In the genomic region with DNA sequence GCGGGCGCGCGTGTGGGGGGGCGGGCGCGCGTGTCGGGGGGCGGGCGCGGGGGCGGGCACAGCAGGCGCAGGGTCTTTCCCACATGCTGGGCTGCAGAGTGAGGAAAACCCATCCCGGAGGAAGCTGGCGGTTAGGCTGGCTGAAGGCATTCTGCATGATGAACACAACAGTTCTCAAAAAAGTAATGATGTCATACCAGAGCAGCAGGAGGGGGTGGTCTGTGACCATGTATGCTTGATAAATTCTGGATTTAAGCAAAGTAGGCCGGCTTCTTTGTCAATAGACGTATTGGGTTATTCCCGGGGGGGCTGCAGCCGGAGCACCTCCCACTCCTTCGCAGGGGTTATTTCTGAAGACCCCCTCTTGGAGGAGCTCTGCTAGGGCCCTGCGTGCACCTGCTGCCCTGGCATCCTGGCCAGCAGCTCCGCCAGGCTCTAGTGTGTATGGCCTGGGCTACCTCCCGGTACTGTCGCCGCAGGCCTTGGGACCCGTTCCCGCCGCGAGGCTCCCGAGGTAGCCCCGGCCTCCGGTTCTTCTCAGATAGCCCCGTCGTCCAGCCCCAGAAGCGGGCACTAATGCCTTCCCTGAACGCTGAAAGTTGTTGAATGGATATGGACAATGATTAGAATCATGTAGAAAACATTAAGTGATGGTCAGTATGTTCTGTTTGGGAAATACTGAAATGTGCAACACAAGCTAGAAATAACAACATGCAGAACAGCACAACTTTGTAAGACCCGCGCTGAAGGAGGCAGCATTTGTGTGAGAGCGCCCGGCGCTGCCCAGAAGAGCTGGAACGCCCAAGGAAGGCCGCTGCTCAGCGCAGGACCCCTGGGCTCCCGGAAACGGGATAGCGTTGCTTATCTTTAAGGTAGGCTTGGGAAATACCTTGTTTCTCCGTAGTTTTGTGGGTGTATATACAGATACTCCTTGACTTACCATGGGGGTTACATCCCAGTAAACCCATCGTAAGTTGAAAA, we compare ENCODE assay signal across 8 cellular contexts.
DNase-seq lines count a peak whose midpoint lies in the region; ATAC-seq and TF ChIP-seq lines count a peak whose summit lies in the region.

No MANE protein-coding gene starts in this region.

- H3K27me3 ChIP-seq in parathyroid adenoma (ENCODE audit: control insufficient read depth, insufficient read depth, low read length) = no peaks in the 10 kb centered on the region

- H2AFZ ChIP-seq in parathyroid adenoma = peak overlapping the region; percentile 95

- H3K27ac Mint-ChIP-seq in CD14-positive monocyte = no peak overlapping the region
- H3K27ac Mint-ChIP-seq in activated naive CD8-positive, alpha-beta T cell = no peak overlapping the region

- no peaks in the 10 kb centered on the region for H3K9me3 Mint-ChIP-seq in CD14-positive monocyte
- no peaks in the 10 kb centered on the region for H3K9me3 Mint-ChIP-seq in activated naive CD8-positive, alpha-beta T cell (ENCODE audit: low read depth)

- peak overlapping the region; percentile 16 for H3K4me3 ChIP-seq in LNCaP clone FGC (ENCODE audit: low read depth, low read length)
- peak overlapping the region; percentile 47 for H3K4me3 ChIP-seq in parathyroid adenoma (ENCODE audit: low read depth, low read length)

- H3K9ac ChIP-seq in parathyroid adenoma = no peak overlapping the region

- no peaks in the 10 kb centered on the region for H3K79me2 ChIP-seq in parathyroid adenoma

- H3K4me1 ChIP-seq in parathyroid adenoma = no peaks in the 10 kb centered on the region

- DNase-seq in CD14-positive monocyte (ENCODE audit: low spot score) (no peak), LNCaP clone FGC (ENCODE audit: low read depth) (no peak), left cardiac atrium (no peak), HCEC 1CT (no peak), GDM1 (lab: John Stamatoyannopoulos, UW) (no peak)

- intact Hi-C loops in CD14-positive monocyte (cut with micrococcal nuclease) (loop anchor here in 1 of 2 donors (10.0 kb wide), 1 partner anchor 307 kb away; the partner anchor contains the start of genes MZT2B and SMPD4), left cardiac atrium (cut with DNase I) (no loop called here)

- H3K4me1 Mint-ChIP-seq in CD14-positive monocyte = peaks cover 21% of the 10 kb centered on the region
- H3K4me1 Mint-ChIP-seq in activated naive CD8-positive, alpha-beta T cell (ENCODE audit: low read depth) = peaks cover 13% of the 10 kb centered on the region

- H3K36me3 ChIP-seq in parathyroid adenoma (ENCODE audit: control insufficient read depth, insufficient read depth, low read length) = no peaks in the 10 kb centered on the region

- no peaks in the 10 kb centered on the region for H3K9me3 ChIP-seq in parathyroid adenoma (ENCODE audit: control insufficient read depth, low read length)

- H3K4me3 Mint-ChIP-seq in CD14-positive monocyte = peak overlapping the region; percentile 71 to 82
- H3K4me3 Mint-ChIP-seq in activated naive CD8-positive, alpha-beta T cell = peak overlapping the region; percentile 77

- H3K36me3 Mint-ChIP-seq in CD14-positive monocyte = no peaks in the 10 kb centered on the region
- no peaks in the 10 kb centered on the region for H3K36me3 Mint-ChIP-seq in activated naive CD8-positive, alpha-beta T cell

- H3K27me3 Mint-ChIP-seq in CD14-positive monocyte (ENCODE audit: low read depth in 3 of 3) = peaks cover 0 to 4% (median 4%) of the 10 kb centered on the region in 3 donors
- no peaks in the 10 kb centered on the region for H3K27me3 Mint-ChIP-seq in activated naive CD8-positive, alpha-beta T cell

- ATAC-seq in GM19324 (IDR thresholded peaks at IDR 0.05; ENCODE audit: low FRiP score, unreplicated experiment) = peak; percentile 19
- ATAC-seq in left cardiac atrium = peak; percentile 61 to 67

- no peak for TF ChIP-seq CTCF in CD14-positive monocyte (IDR thresholded peaks at IDR 0.05)
- no peak for TF ChIP-seq CTCF in LNCaP clone FGC (IDR thresholded peaks at IDR 0.05; ENCODE audit: control insufficient read depth, extremely low read depth, insufficient read depth)
- no peak for TF ChIP-seq CTCF in parathyroid adenoma (IDR thresholded peaks at IDR 0.05)

- H3K4me2 ChIP-seq in parathyroid adenoma (ENCODE audit: low read length) = peak overlapping the region; percentile 47

- peak overlapping the region; percentile 1 for H3K27ac ChIP-seq in parathyroid adenoma
